16 cellular contexts compared by ENCODE assay signal in the genomic region with DNA sequence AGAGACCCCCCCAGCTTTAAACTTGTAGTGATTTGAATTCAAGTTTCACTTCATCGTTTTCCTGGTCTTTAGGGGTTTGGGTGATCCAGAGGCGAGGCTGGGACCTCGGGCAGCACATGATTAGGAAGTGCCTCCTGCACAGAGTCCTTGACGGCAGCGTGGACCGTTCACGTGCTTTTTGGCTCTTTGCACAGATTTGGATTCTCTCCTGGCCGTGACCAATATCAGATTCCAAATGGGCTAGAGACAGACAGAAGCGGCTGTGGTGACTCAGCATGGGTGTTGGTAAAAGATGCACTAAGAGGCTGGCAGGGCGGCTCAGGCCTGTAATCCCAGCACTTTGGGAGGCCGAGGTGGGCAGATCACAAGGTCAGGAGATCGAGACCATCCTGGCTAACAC.
DNase-seq lines count a peak whose midpoint lies in the region; ATAC-seq and TF ChIP-seq lines count a peak whose summit lies in the region.
"Had no signal": no experiment of that assay in that cellular context is flagged by ENCODE, and none has a peak within 500 bp of the region (broad histone marks: within the 10 kb centered on the region; RNA-seq: fewer than 3 reads in every experiment).

No MANE protein-coding gene starts in this region.

- TF ChIP-seq RAD21 in SK-N-SH (IDR thresholded peaks at IDR 0.05; ENCODE audit: low read length): no peak

- H3K9me3 Mint-ChIP-seq in endodermal cell: peaks cover 4% of the 10 kb centered on the region

- H3K4me1 ChIP-seq in SK-N-SH (ENCODE audit: control insufficient read depth in 1 of 2, insufficient read depth in 2 of 2, low read depth in 1 of 2, low read length in 1 of 2) (peaks cover 0 to 10% of the 10 kb centered on the region in 2 experiments; a peak in 1 of 4 replicates), OCI-LY1 (ENCODE audit: insufficient read depth, low read length, severe bottlenecking) (peaks cover 29% of the 10 kb centered on the region), endodermal cell (ENCODE audit: control insufficient read depth, insufficient read depth, low read length) (no peaks in the 10 kb centered on the region), skeletal muscle satellite cell (ENCODE audit: control insufficient read depth, insufficient read depth, low read length) (peaks cover 36% of the 10 kb centered on the region), HAP-1 (no peaks in the 10 kb centered on the region)

- no peak overlapping the region for H3K4me2 ChIP-seq in SK-N-SH
- no peak overlapping the region for H3K4me2 ChIP-seq in OCI-LY1 (ENCODE audit: low read length)
- peak overlapping the region; percentile 46 for H3K4me2 ChIP-seq in skeletal muscle satellite cell (ENCODE audit: low read length)

- ATAC-seq in SK-N-SH treated with all-trans-retinoic acid at 6 μM for 48 hours: peak; percentile 42
- ATAC-seq in HG03565 (IDR thresholded peaks at IDR 0.05; ENCODE audit: unreplicated experiment): no peak
- ATAC-seq: HCT116, heart right ventricle had no signal

- DNase-seq in SK-N-SH: no peak
- no peak for DNase-seq in endodermal cell
- no peak for DNase-seq in HAP-1 (ENCODE audit: low spot score in 2 of 2)
- no peak for DNase-seq in NOMO-1 treated with dmso at 0.1 percent for 144 hours (lab: John Stamatoyannopoulos, UW; ENCODE audit: unreplicated experiment)
- DNase-seq: activated CD4-positive, CD25-positive, alpha-beta regulatory T cell; caudate nucleus; COR-L47; heart right ventricle; MV-4-11 had no signal

- H3K27me3 Mint-ChIP-seq in endodermal cell (ENCODE audit: insufficient read depth): no peaks in the 10 kb centered on the region

- in situ Hi-C loops in HAP-1 (cut with MboI; ENCODE audit: low sequenced_read_pairs): no loop called here

- H3F3A ChIP-seq in SK-N-SH (replicated peaks; ENCODE audit: insufficient read depth) (no peaks in the 10 kb centered on the region), OCI-LY1 (ENCODE audit: insufficient read depth, low read length) (no peaks in the 10 kb centered on the region)

- no peak for TF ChIP-seq CTCF in SK-N-SH (IDR thresholded peaks at IDR 0.05)
- no peak for TF ChIP-seq CTCF in OCI-LY1 (IDR thresholded peaks at IDR 0.05; ENCODE audit: low read length)
- no peak for TF ChIP-seq CTCF in endodermal cell (conservative IDR thresholded peaks at IDR 0.05)

- H3K9me3 ChIP-seq in SK-N-SH (no peaks in the 10 kb centered on the region), OCI-LY1 (ENCODE audit: low read length) (no peaks in the 10 kb centered on the region), endodermal cell (ENCODE audit: control insufficient read depth, low read length) (peaks cover 1% of the 10 kb centered on the region), skeletal muscle satellite cell (replicated peaks; ENCODE audit: low read length) (peaks cover 2% of the 10 kb centered on the region), HAP-1 (no peaks in the 10 kb centered on the region)

- H3K9me2 ChIP-seq in SK-N-SH: no peaks in the 10 kb centered on the region
- no peaks in the 10 kb centered on the region for H3K9me2 ChIP-seq in OCI-LY1 (ENCODE audit: low read depth, low read length)

- no peaks in the 10 kb centered on the region for H3K4me1 Mint-ChIP-seq in endodermal cell

- H3K27me3 ChIP-seq in SK-N-SH (ENCODE audit: insufficient read depth): no peaks in the 10 kb centered on the region
- no peaks in the 10 kb centered on the region for H3K27me3 ChIP-seq in OCI-LY1 (ENCODE audit: insufficient read depth, low read length)
- H3K27me3 ChIP-seq in endodermal cell (ENCODE audit: control insufficient read depth, insufficient read depth, low read length, poor library complexity, severe bottlenecking): no peaks in the 10 kb centered on the region
- no peaks in the 10 kb centered on the region for H3K27me3 ChIP-seq in skeletal muscle satellite cell (ENCODE audit: control insufficient read depth, insufficient read depth, low read length)
- no peaks in the 10 kb centered on the region for H3K27me3 ChIP-seq in HAP-1 (ENCODE audit: low read depth)
- H3K27me3 ChIP-seq: heart right ventricle had no signal

- H4K20me1 ChIP-seq in SK-N-SH (ENCODE audit: insufficient read depth) (no peaks in the 10 kb centered on the region), OCI-LY1 (ENCODE audit: insufficient read depth, low read length) (no peaks in the 10 kb centered on the region)

- peaks cover 18% of the 10 kb centered on the region for H3K79me2 ChIP-seq in SK-N-SH (ENCODE audit: insufficient read depth)
- H3K79me2 ChIP-seq in OCI-LY1 (ENCODE audit: insufficient read depth, low read length): no peaks in the 10 kb centered on the region

- no peak for TF ChIP-seq EP300 in SK-N-SH (IDR thresholded peaks at IDR 0.05; ENCODE audit: borderline replicate concordance in 1 of 2, low read depth in 1 of 2, low read length in 1 of 2)

- peaks cover 83% of the 10 kb centered on the region for H3K36me3 Mint-ChIP-seq in endodermal cell (ENCODE audit: low read depth)

- no peak overlapping the region for H3K27ac ChIP-seq in SK-N-SH (ENCODE audit: low read depth in 2 of 2, low read length in 1 of 2)
- H3K27ac ChIP-seq in OCI-LY1 (ENCODE audit: low read depth, low read length, poor library complexity, severe bottlenecking): peak overlapping the region; percentile 54
- H3K27ac ChIP-seq in endodermal cell (ENCODE audit: low read depth, low read length): no peak overlapping the region
- H3K27ac ChIP-seq: 22Rv1, SK-N-MC had no signal

- no peak overlapping the region for H3K9ac ChIP-seq in SK-N-SH
- no peak overlapping the region for H3K9ac ChIP-seq in OCI-LY1 (ENCODE audit: low read length)
- no peak overlapping the region for H3K9ac ChIP-seq in endodermal cell (ENCODE audit: extremely low read depth, low read length, poor library complexity, severe bottlenecking)
- H3K9ac ChIP-seq in skeletal muscle satellite cell (ENCODE audit: low read depth, low read length): peak overlapping the region; percentile 55

- no peak overlapping the region for H2AFZ ChIP-seq in SK-N-SH (ENCODE audit: low read depth)
- H2AFZ ChIP-seq in OCI-LY1 (ENCODE audit: low read length): no peak overlapping the region

- H3K36me3 ChIP-seq in SK-N-SH (replicated peaks in 1 of 2; ENCODE audit: control insufficient read depth in 1 of 2, insufficient read depth in 2 of 2, low read length in 1 of 2): peaks cover 19 to 57% of the 10 kb centered on the region in 2 experiments
- H3K36me3 ChIP-seq in OCI-LY1 (ENCODE audit: insufficient read depth, low read length): peaks cover 95% of the 10 kb centered on the region
- peaks cover 85% of the 10 kb centered on the region for H3K36me3 ChIP-seq in endodermal cell (ENCODE audit: control insufficient read depth, insufficient read depth, low read length)
- H3K36me3 ChIP-seq in skeletal muscle satellite cell (ENCODE audit: insufficient read depth, low read length): peaks cover 53% of the 10 kb centered on the region
- peaks cover 53% of the 10 kb centered on the region for H3K36me3 ChIP-seq in HAP-1 (replicated peaks)

- POLR2A ChIA-PET in SK-N-SH (lab: Yijun Ruan, JAX): no interaction called here

- WGBS in SK-N-SH (ENCODE audit: low lambda C conversion rate): 94% methylated on average over 12 of the region's 12 CpGs
- 94 to 97% methylated on average over 11 to 12 of the region's 12 CpGs for WGBS in endodermal cell (ENCODE audit: insufficient coverage in 1 of 2, insufficient read length in 1 of 2), 2 experiments

- H3K4me3 Mint-ChIP-seq in endodermal cell: no peak overlapping the region

- peak overlapping the region; percentile 45 for H3K27ac Mint-ChIP-seq in endodermal cell

- H3K4me3 ChIP-seq in SK-N-SH (ENCODE audit: low read depth in 2 of 2, low read length in 1 of 2): no peak overlapping the region
- H3K4me3 ChIP-seq in OCI-LY1 (ENCODE audit: low read depth, low read length, poor library complexity, severe bottlenecking): no peak overlapping the region
- H3K4me3 ChIP-seq in endodermal cell (ENCODE audit: low read length): no peak overlapping the region
- no peak overlapping the region for H3K4me3 ChIP-seq in skeletal muscle satellite cell (ENCODE audit: low read length)
- H3K4me3 ChIP-seq in HAP-1: no peak overlapping the region
- H3K4me3 ChIP-seq: heart right ventricle, SK-N-MC had no signal

- CTCF ChIA-PET in SK-N-SH (lab: Yijun Ruan, JAX): interaction anchor here (0.6 kb wide), 1 partner anchor 10 kb away, joined by 3 read pairs; no protein-coding TSS in a partner anchor

TF ChIP-seq in SK-N-SH treated with all-trans-retinoic acid at 6 μM for 48 hours, 23 proteins besides CTCF, POLR2A, EP300 and RAD21 (continues in another document):
- no peak for TF ChIP-seq GLIS3 (CRISPR knock-in tag; IDR thresholded peaks at IDR 0.05)
- no peak for TF ChIP-seq ARNTL (CRISPR knock-in tag; IDR thresholded peaks at IDR 0.05; ENCODE audit: borderline replicate concordance, low read depth)
- no peak for TF ChIP-seq ESRRG (CRISPR knock-in tag; IDR thresholded peaks at IDR 0.05)
- no peak for TF ChIP-seq CSRNP3 (CRISPR knock-in tag; IDR thresholded peaks at IDR 0.05)

TF ChIP-seq in SK-N-SH, 30 proteins besides CTCF, POLR2A, EP300 and RAD21 (continues in another document):
- TF ChIP-seq RXRA (IDR thresholded peaks at IDR 0.05; ENCODE audit: borderline replicate concordance, low read depth) (no peak), FOXM1 (IDR thresholded peaks at IDR 0.05; ENCODE audit: low read depth) (no peak), JUND (IDR thresholded peaks at IDR 0.05) (no peak), USF2 (IDR thresholded peaks at IDR 0.05; ENCODE audit: borderline replicate concordance, low read depth, low read length) (no peak), EZH2phosphoT487 (IDR thresholded peaks at IDR 0.05; ENCODE audit: borderline replicate concordance, low read depth) (no peak), NRF1 (IDR thresholded peaks at IDR 0.05; ENCODE audit: low read depth, low read length) (no peak), SMC3 (IDR thresholded peaks at IDR 0.05; ENCODE audit: low read depth, low read length) (no peak)
